ENCODE assay signal across 8 cellular contexts in the genomic region with DNA sequence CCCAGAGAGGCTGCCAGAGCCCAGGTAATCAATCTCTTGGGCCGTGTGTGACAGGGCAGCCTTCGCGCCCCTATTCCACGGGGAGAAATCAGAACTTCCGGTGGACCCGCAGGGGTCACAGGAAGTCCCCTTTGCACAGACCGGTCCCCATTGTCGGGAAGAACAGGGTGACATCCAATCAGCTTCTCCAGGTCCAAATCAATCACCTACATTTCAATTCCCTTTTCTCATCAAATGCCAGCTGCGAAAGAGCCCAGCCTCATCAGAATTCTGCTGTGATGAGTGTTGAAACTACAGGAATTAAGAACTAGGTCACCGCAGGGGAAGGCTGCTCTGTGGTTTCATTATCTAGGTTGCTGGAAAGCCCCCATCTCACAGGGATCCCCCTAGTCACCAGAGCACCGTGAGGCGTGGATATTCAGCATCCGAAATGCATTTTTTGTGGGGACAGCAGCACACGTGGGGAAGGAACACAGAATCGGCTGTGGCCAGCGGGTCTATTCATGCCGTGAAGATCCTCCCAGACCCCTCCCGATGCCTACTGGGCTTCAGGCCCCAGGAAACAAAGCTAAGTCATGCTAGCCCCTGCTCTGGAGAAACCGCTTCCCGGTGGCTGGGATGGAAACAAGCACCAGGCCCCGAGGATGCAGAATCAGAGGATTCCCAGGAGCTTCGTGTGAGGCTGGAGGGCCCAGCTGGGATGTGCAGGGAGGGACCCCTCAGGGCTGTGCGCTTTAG.
A peak's percentile ranks its signal among the peaks of the same experiment; 100 is the strongest.
DNase-seq lines count a peak whose midpoint lies in the region; ATAC-seq and TF ChIP-seq lines count a peak whose summit lies in the region.

No MANE protein-coding gene starts in this region.

- ATAC-seq in GM19035 (IDR thresholded peaks at IDR 0.05; ENCODE audit: unreplicated experiment) (peak; percentile 81), HG03064 (IDR thresholded peaks at IDR 0.05; ENCODE audit: low read depth, unreplicated experiment) (peak; percentile 66)

- H3K9me3 ChIP-seq in left ventricle myocardium inferior (replicated peaks) = no peaks in the 10 kb centered on the region

- TF ChIP-seq CTCF in left ventricle myocardium inferior (IDR thresholded peaks at IDR 0.05; ENCODE audit: borderline replicate concordance) = no peak

- H3K27me3 ChIP-seq in left ventricle myocardium inferior (ENCODE audit: low read depth) = no peaks in the 10 kb centered on the region

- H3K4me1 ChIP-seq in left ventricle myocardium inferior = peaks cover 33% of the 10 kb centered on the region

- no peak overlapping the region for H3K27ac ChIP-seq in left ventricle myocardium inferior (replicated peaks)

- DNase-seq in activated CD8-positive, alpha-beta memory T cell treated with anti-CD3 and anti-CD28 coated beads for 24 hours = peak; percentile 81
- no peak for DNase-seq in left ventricle myocardium inferior
- peak; percentile 44 to 63 for DNase-seq in stimulated activated CD8-positive, alpha-beta memory T cell treated with anti-CD3 and anti-CD28 coated beads, Interleukin-15, amount 100 ng/mL, for 4 hours (ENCODE audit: low read depth in 2 of 2)
- no peak for DNase-seq in DMS53 treated with DMSO at 0.1 percent for 48 hours (lab: John Stamatoyannopoulos, UW; ENCODE audit: unreplicated experiment)
- no peak for DNase-seq in NCI-H1417 treated with DMSO at 0.1 percent for 48 hours (lab: John Stamatoyannopoulos, UW)
- DNase-seq in AML-193 (lab: John Stamatoyannopoulos, UW) = no peak

- no peaks in the 10 kb centered on the region for H3K36me3 ChIP-seq in left ventricle myocardium inferior

- peak overlapping the region; percentile 17 for H3K4me3 ChIP-seq in left ventricle myocardium inferior

- intact Hi-C loops in left ventricle myocardium inferior (cut with micrococcal nuclease) = no loop called here

Comparison
In these comparisons a context has a peak if more than half of its experiments do, and no peak if none do; other contexts are left out.
1. DNase-seq: peak in activated CD8-positive, alpha-beta memory T cell treated with anti-CD3 and anti-CD28 coated beads for 24 hours (single experiment) and stimulated activated CD8-positive, alpha-beta memory T cell treated with anti-CD3 and anti-CD28 coated beads, Interleukin-15, amount 100 ng/mL, for 4 hours (2 of 2); none in left ventricle myocardium inferior (single experiment), DMS53 treated with DMSO at 0.1 percent for 48 hours (single experiment), NCI-H1417 treated with DMSO at 0.1 percent for 48 hours (single experiment) and AML-193 (0 of 2).